Comparison of ENCODE assay signal across 1 cellular context in genomic region chr5:171388816-171389168, GRCh38.
A peak's percentile ranks its signal among the peaks of the same experiment; 100 is the strongest.
TF ChIP-seq lines count a peak whose summit lies in the region.

No MANE protein-coding gene starts in this region.

TF ChIP-seq in HepG2, 621 proteins besides CTCF, POLR2A, EP300 and RAD21:
- TF ChIP-seq ZNF790 (CRISPR knock-in tag; IDR thresholded peaks at IDR 0.05; ENCODE audit: borderline replicate concordance): no peak
- 0 out of 2 replicates have a peak, but pooled peaks have one; percentile 0 for TF ChIP-seq ZNF691 (CRISPR knock-in tag; IDR thresholded peaks at IDR 0.05; ENCODE audit: borderline replicate concordance, low read depth)
- 0 out of 2 replicates have a peak, but pooled peaks have one; percentile 6 for TF ChIP-seq PAF1 (CRISPR knock-in tag; IDR thresholded peaks at IDR 0.05)
- no peak for TF ChIP-seq ZNF75D (CRISPR knock-in tag; IDR thresholded peaks at IDR 0.05; ENCODE audit: borderline replicate concordance)
- peak; percentile 12; the same call in 1 of the 2 replicates for TF ChIP-seq ZNF724P (CRISPR knock-in tag; IDR thresholded peaks at IDR 0.05; ENCODE audit: borderline replicate concordance)
- TF ChIP-seq NFKBIZ (CRISPR knock-in tag; IDR thresholded peaks at IDR 0.05): no peak
- TF ChIP-seq KDM6A (CRISPR knock-in tag; IDR thresholded peaks at IDR 0.05; ENCODE audit: low read depth): no peak
- no peak for TF ChIP-seq CEBPZ (IDR thresholded peaks at IDR 0.05; ENCODE audit: low read length)
- TF ChIP-seq ZNF7 (CRISPR knock-in tag; IDR thresholded peaks at IDR 0.05): no peak
- TF ChIP-seq ZNF558 (CRISPR knock-in tag; IDR thresholded peaks at IDR 0.05; ENCODE audit: borderline replicate concordance): 0 out of 2 replicates have a peak, but pooled peaks have one; percentile 5
- TF ChIP-seq HMGXB4 (CRISPR knock-in tag; IDR thresholded peaks at IDR 0.05; ENCODE audit: borderline replicate concordance in 1 of 2, low read depth in 1 of 2): no peak; a peak in 1 of 4 replicates
- TF ChIP-seq REL (CRISPR knock-in tag; conservative IDR thresholded peaks at IDR 0.05): no peak
- no peak for TF ChIP-seq SAFB2 (CRISPR knock-in tag; IDR thresholded peaks at IDR 0.05; ENCODE audit: borderline replicate concordance, low read depth)
- TF ChIP-seq NFATC3 (CRISPR knock-in tag; IDR thresholded peaks at IDR 0.05): no peak
- TF ChIP-seq GFI1 (CRISPR knock-in tag; IDR thresholded peaks at IDR 0.05; ENCODE audit: borderline replicate concordance): no peak
- TF ChIP-seq NR2C2 (CRISPR knock-in tag; IDR thresholded peaks at IDR 0.05; ENCODE audit: borderline replicate concordance): no peak
- 0 out of 2 replicates have a peak, but pooled peaks have one; percentile 4 for TF ChIP-seq ZNF546 (CRISPR knock-in tag; conservative IDR thresholded peaks at IDR 0.05)
- TF ChIP-seq ZNF432 (CRISPR knock-in tag; IDR thresholded peaks at IDR 0.05; ENCODE audit: borderline replicate concordance): no peak
- no peak for TF ChIP-seq KLF13 (CRISPR knock-in tag; IDR thresholded peaks at IDR 0.05)
- TF ChIP-seq TAF15 (IDR thresholded peaks at IDR 0.05; ENCODE audit: low read depth, low read length, poor library complexity, severe bottlenecking): no peak
- TF ChIP-seq KLF12 (CRISPR knock-in tag; IDR thresholded peaks at IDR 0.05; ENCODE audit: borderline replicate concordance): 0 out of 2 replicates have a peak, but pooled peaks have one; percentile 22
- no peak for TF ChIP-seq MIER2 (CRISPR knock-in tag; IDR thresholded peaks at IDR 0.05)
- peak; percentile 6; the same call in 1 of the 2 replicates for TF ChIP-seq ZNF740 (CRISPR knock-in tag; IDR thresholded peaks at IDR 0.05)
- no peak for TF ChIP-seq IRF2 (CRISPR knock-in tag; IDR thresholded peaks at IDR 0.05)
- TF ChIP-seq ZNF644 (CRISPR knock-in tag; IDR thresholded peaks at IDR 0.05; ENCODE audit: low read depth): no peak
- TF ChIP-seq HINFP (CRISPR knock-in tag; IDR thresholded peaks at IDR 0.05; ENCODE audit: low read depth): 0 out of 2 replicates have a peak, but pooled peaks have one; percentile 7
- 0 out of 2 replicates have a peak, but pooled peaks have one; percentile 8 for TF ChIP-seq PBX3 (CRISPR knock-in tag; IDR thresholded peaks at IDR 0.05; ENCODE audit: borderline replicate concordance)
- 0 out of 2 replicates have a peak, but pooled peaks have one; percentile 5 for TF ChIP-seq ISX (CRISPR knock-in tag; conservative IDR thresholded peaks at IDR 0.05)
- TF ChIP-seq SMC3 (IDR thresholded peaks at IDR 0.05; ENCODE audit: low read length): no peak
- TF ChIP-seq NR2F2 (IDR thresholded peaks at IDR 0.05; ENCODE audit: borderline replicate concordance, low read depth): no peak
- TF ChIP-seq MEIS2 (CRISPR knock-in tag; IDR thresholded peaks at IDR 0.05): 0 out of 2 replicates have a peak, but pooled peaks have one; percentile 9
- TF ChIP-seq RARA (CRISPR knock-in tag; IDR thresholded peaks at IDR 0.05): no peak
- TF ChIP-seq IKZF1 (IDR thresholded peaks at IDR 0.05): no peak
- 0 out of 2 replicates have a peak, but pooled peaks have one; percentile 2 for TF ChIP-seq SMAD3 (CRISPR knock-in tag; IDR thresholded peaks at IDR 0.05)
- no peak for TF ChIP-seq SNRNP70 (IDR thresholded peaks at IDR 0.05; ENCODE audit: low read depth, low read length)
- TF ChIP-seq HMG20B (CRISPR knock-in tag; conservative IDR thresholded peaks at IDR 0.05): no peak
- no peak for TF ChIP-seq ZFP36 (IDR thresholded peaks at IDR 0.05; ENCODE audit: borderline replicate concordance, low read depth, low read length, partially characterized antibody)
- TF ChIP-seq PREB (CRISPR knock-in tag; IDR thresholded peaks at IDR 0.05): no peak
